8 cellular contexts compared by ENCODE assay signal in genomic region chr9:70924905-70925547, GRCh38.
DNase-seq lines count a peak whose midpoint lies in the region; ATAC-seq and TF ChIP-seq lines count a peak whose summit lies in the region.

No MANE protein-coding gene starts in this region.

- peak in 1 of 2 experiments; percentile 38 for TF ChIP-seq CTCF in Caco-2 (IDR thresholded peaks at IDR 0.05; ENCODE audit: insufficient read depth in 1 of 2, low read depth in 1 of 2, low read length in 1 of 2, severe bottlenecking in 1 of 2, unreplicated experiment in 1 of 2)
- peak; percentile 83 for TF ChIP-seq CTCF in VCaP (conservative IDR thresholded peaks at IDR 0.05)
- peak; percentile 86 for TF ChIP-seq CTCF in progenitor cell of endocrine pancreas (IDR thresholded peaks at IDR 0.05; ENCODE audit: unreplicated experiment)

- intact Hi-C loops in Caco-2 (cut with micrococcal nuclease; ENCODE audit: unreplicated experiment), result loop anchor here (1.0 kb wide), 2 partner anchors 77 to 324 kb away; no protein-coding TSS in a partner anchor

- DNase-seq in Caco-2, result peak; percentile 13 to 19
- peak; percentile 27 for DNase-seq in NCI-H187 treated with DMSO at 0.1 percent for 48 hours (lab: John Stamatoyannopoulos, UW)
- peak; percentile 70 for DNase-seq in glomerular endothelial cell (ENCODE audit: extremely low read depth, low read depth, low spot score)
- DNase-seq in progenitor cell of endocrine pancreas (ENCODE audit: low spot score, unreplicated experiment), result peak; percentile 17
- no peak for DNase-seq in activated naive CD4-positive, alpha-beta T cell treated with Interleukin-2 at 50 U/mL for 16 hours

- H3K27me3 ChIP-seq in Caco-2 (replicated peaks; ENCODE audit: control insufficient read depth, insufficient read depth, low read length), result no peaks in the 10 kb centered on the region

- no peak overlapping the region for H3K27ac Mint-ChIP-seq in Caco-2 (ENCODE audit: unreplicated experiment)
- H3K27ac Mint-ChIP-seq in progenitor cell of endocrine pancreas, result no peak overlapping the region

- H3K4me1 ChIP-seq in Caco-2, result no peaks in the 10 kb centered on the region

- H3K27me3 Mint-ChIP-seq in Caco-2 (ENCODE audit: insufficient read depth, unreplicated experiment) (no peaks in the 10 kb centered on the region), progenitor cell of endocrine pancreas (no peaks in the 10 kb centered on the region)

- H3K4me1 Mint-ChIP-seq in Caco-2 (ENCODE audit: low read depth, unreplicated experiment), result no peaks in the 10 kb centered on the region
- no peaks in the 10 kb centered on the region for H3K4me1 Mint-ChIP-seq in progenitor cell of endocrine pancreas (ENCODE audit: low read depth)

- H3K27ac ChIP-seq in VCaP, result peak overlapping the region; percentile 87

- H3K4me3 ChIP-seq in Caco-2 (ENCODE audit: low read depth, low read length), result no peak overlapping the region

- POLR2A ChIA-PET in Caco-2 (lab: Charles Lee), result no interaction called here

- H3K36me3 ChIP-seq in Caco-2 (ENCODE audit: control insufficient read depth, insufficient read depth, low read length), result no peaks in the 10 kb centered on the region

- BruUV-seq in Caco-2 (replicated peaks; lab: Mats Ljungman, UMichigan), result no TSS peak

- H3K4me3 Mint-ChIP-seq in Caco-2 (ENCODE audit: unreplicated experiment) (no peak overlapping the region), progenitor cell of endocrine pancreas (ENCODE audit: low read depth) (no peak overlapping the region)

- no peaks in the 10 kb centered on the region for H3K9me3 Mint-ChIP-seq in Caco-2 (ENCODE audit: unreplicated experiment)
- H3K9me3 Mint-ChIP-seq in progenitor cell of endocrine pancreas (ENCODE audit: low read depth), result no peaks in the 10 kb centered on the region

- H3K36me3 Mint-ChIP-seq in Caco-2 (ENCODE audit: insufficient read depth, unreplicated experiment), result no peaks in the 10 kb centered on the region
- no peaks in the 10 kb centered on the region for H3K36me3 Mint-ChIP-seq in progenitor cell of endocrine pancreas (ENCODE audit: insufficient read depth)

- CTCF ChIA-PET in Caco-2 (lab: Charles Lee), result no interaction called here

- ATAC-seq in GM18520 (IDR thresholded peaks at IDR 0.05; ENCODE audit: unreplicated experiment) (peak; percentile 69), HG02973 (IDR thresholded peaks at IDR 0.05; ENCODE audit: unreplicated experiment) (peak; percentile 83)

- H3K9me3 ChIP-seq in Caco-2, result no peaks in the 10 kb centered on the region
